Comparison of ENCODE assay signal across 12 cellular contexts in the genomic region with DNA sequence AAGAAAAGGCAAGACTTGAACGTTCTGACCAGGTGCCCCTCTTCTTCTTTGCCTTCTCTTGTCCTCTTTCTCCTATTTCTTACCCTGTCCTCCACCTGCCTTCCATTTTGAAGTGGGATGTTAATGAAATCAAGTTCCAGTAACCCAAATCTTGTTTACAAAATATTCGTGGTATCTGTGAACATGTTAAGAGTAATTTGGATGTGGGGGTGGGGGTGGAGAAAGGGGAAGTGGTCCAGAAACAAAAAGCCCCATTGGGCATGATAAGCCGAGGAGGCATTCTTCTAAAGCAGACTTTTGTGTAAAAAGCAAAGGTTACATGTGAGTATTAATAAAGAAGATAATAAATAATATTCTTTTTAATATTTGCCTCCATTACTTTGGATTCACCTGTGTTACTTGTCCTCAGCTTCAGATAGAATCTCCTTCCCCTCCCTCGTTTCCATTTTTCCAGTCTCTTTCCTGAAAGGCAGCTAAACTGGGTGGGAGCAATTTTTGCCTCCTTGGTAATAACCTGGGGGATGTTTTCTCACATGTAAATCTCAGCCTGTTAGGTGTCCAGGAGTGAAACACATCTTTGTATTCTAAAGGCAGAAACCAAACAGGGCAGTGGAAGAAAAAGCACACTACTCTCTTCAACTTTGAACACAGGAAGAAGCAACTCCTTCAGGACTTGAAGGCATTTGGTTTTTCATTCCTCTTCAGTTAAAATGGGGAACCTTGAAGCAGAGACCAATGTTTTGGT. TPM values are rescaled to one million over a fixed set of nuclear protein-coding genes. Genes with fewer than 3 reads are reported as not detected.
DNase-seq lines count a peak whose midpoint lies in the region; ATAC-seq, FAIRE-seq and TF ChIP-seq lines count a peak whose summit lies in the region.
"Had no signal": no experiment of that assay in that cellular context is flagged by ENCODE, and none has a peak within 500 bp of the region (broad histone marks: within the 10 kb centered on the region; RNA-seq: fewer than 3 reads in every experiment).

No MANE protein-coding gene starts in this region.

- H3K4me3 Mint-ChIP-seq in activated CD4-positive, alpha-beta T cell treated with anti-CD3 and anti-CD28 coated beads, Interleukin-2, amount 10 ng/mL, durations not matched to agents 24 days and 14 days, result peak overlapping the region; percentile 69
- H3K4me3 Mint-ChIP-seq in progenitor cell of endocrine pancreas (ENCODE audit: low read depth), result peak overlapping the region; percentile 54

- TSS peak; percentile 27 for BruUV-seq in K562 (replicated peaks; lab: Mats Ljungman, UMichigan)

- H3K27me3 ChIP-seq in K562 (ENCODE audit: control insufficient read depth in 2 of 2, insufficient read depth in 2 of 2, low read length in 2 of 2), result no peaks in the 10 kb centered on the region

- no peaks in the 10 kb centered on the region for H3K9me3 Mint-ChIP-seq in activated CD4-positive, alpha-beta T cell treated with anti-CD3 and anti-CD28 coated beads, Interleukin-2, amount 10 ng/mL, durations not matched to agents 24 days and 14 days
- H3K9me3 Mint-ChIP-seq in progenitor cell of endocrine pancreas (ENCODE audit: low read depth), result no peaks in the 10 kb centered on the region

- H3K9ac ChIP-seq in K562 (ENCODE audit: insufficient read depth in 1 of 2, low read depth in 2 of 2, low read length in 2 of 2), result peak overlapping the region in 1 of 2 experiments; percentile 63; a peak in 2 of 4 replicates

- 7% methylated on average over 4 of the region's 4 CpGs for WGBS in K562 (ENCODE audit: insufficient coverage, low coverage, missing lambda C conversion rate)

- POLR2A ChIA-PET in K562 (lab: Yijun Ruan, JAX), result interaction anchor here (0.6 to 1.5 kb wide), 6 partner anchors 11 to 557 kb away, joined by 3 to 6 read pairs (median 4); no protein-coding TSS in a partner anchor

- no peak overlapping the region for H3K4me3 ChIP-seq in NB4 (ENCODE audit: low read depth, low read length)
- peak overlapping the region; percentile 17 for H3K4me3 ChIP-seq in K562
- H3K4me3 ChIP-seq: sigmoid colon had no signal

- H3K79me2 ChIP-seq in K562 (ENCODE audit: control insufficient read depth, insufficient read depth, low read length), result peaks cover 87% of the 10 kb centered on the region

- ATAC-seq in K562 (no peak), GM21447 (IDR thresholded peaks at IDR 0.05; ENCODE audit: unreplicated experiment) (no peak)

- H3K4me1 ChIP-seq in K562 (replicated peaks in 1 of 2; ENCODE audit: control insufficient read depth in 2 of 2, insufficient read depth in 2 of 2, low read length in 2 of 2), result peaks cover 34 to 41% of the 10 kb centered on the region in 2 experiments; a peak in 4 of 5 replicates

- no peak overlapping the region for H2AFZ ChIP-seq in K562 (ENCODE audit: low read depth, low read length)

- peak overlapping the region; percentile 34 for H3K27ac Mint-ChIP-seq in activated CD4-positive, alpha-beta T cell treated with anti-CD3 and anti-CD28 coated beads, Interleukin-2, amount 10 ng/mL, durations not matched to agents 24 days and 14 days
- no peak overlapping the region for H3K27ac Mint-ChIP-seq in progenitor cell of endocrine pancreas

- in situ Hi-C loops in K562 (cut with MboI), result no loop called here

- no peak for TF ChIP-seq RAD21 in K562 (CRISPR knock-in tag; conservative IDR thresholded peaks at IDR 0.05 in 1 of 2, IDR thresholded peaks at IDR 0.05 in 1 of 2)

- H3K9me1 ChIP-seq in K562 (ENCODE audit: control insufficient read depth, insufficient read depth, low read length), result no peaks in the 10 kb centered on the region

- peaks cover 7% of the 10 kb centered on the region for H3K9me3 ChIP-seq in K562 (replicated peaks; ENCODE audit: control insufficient read depth, insufficient read depth, low read depth, low read length)
- H3K9me3 ChIP-seq: sigmoid colon had no signal

- peak overlapping the region; percentile 92 for H3K4me2 ChIP-seq in K562 (ENCODE audit: insufficient read depth, low read length)

- DNase-seq in activated CD4-positive, alpha-beta T cell treated with anti-CD3 and anti-CD28 coated beads, Interleukin-2, amount 10 ng/mL, durations not matched to agents 24 days and 14 days, result no peak
- no peak for DNase-seq in activated CD4-positive, alpha-beta T cell treated with anti-CD3 and anti-CD28 coated beads, Interleukin-2, amount 50 U/mL, for 4 hours
- DNase-seq in NB4 (ENCODE audit: low read depth), result peak; percentile 55
- peak in 1 of 4 experiments; percentile 42 for DNase-seq in K562 (ENCODE audit: extremely low read depth in 1 of 4, low spot score in 3 of 4)
- no peak for DNase-seq in progenitor cell of endocrine pancreas (ENCODE audit: low spot score, unreplicated experiment)
- DNase-seq in SW480 (ENCODE audit: low spot score), result no peak
- no peak for DNase-seq in caudate nucleus (lab: John Stamatoyannopoulos, UW)
- DNase-seq: activated gamma-delta T cell treated with Interleukin-2 at 50 U/mL for 16 hours, NCI-H1105, NCI-H748 treated with DMSO at 0.1 percent for 48 hours, sigmoid colon had no signal

- peaks cover 5% of the 10 kb centered on the region for H3K36me3 Mint-ChIP-seq in activated CD4-positive, alpha-beta T cell treated with anti-CD3 and anti-CD28 coated beads, Interleukin-2, amount 10 ng/mL, durations not matched to agents 24 days and 14 days (ENCODE audit: low read depth)
- H3K36me3 Mint-ChIP-seq in progenitor cell of endocrine pancreas (ENCODE audit: insufficient read depth), result peaks cover 3% of the 10 kb centered on the region

- H3K4me1 Mint-ChIP-seq in activated CD4-positive, alpha-beta T cell treated with anti-CD3 and anti-CD28 coated beads, Interleukin-2, amount 10 ng/mL, durations not matched to agents 24 days and 14 days, result peaks cover 24% of the 10 kb centered on the region
- H3K4me1 Mint-ChIP-seq in progenitor cell of endocrine pancreas (ENCODE audit: low read depth), result peaks cover 32% of the 10 kb centered on the region

- no peak for TF ChIP-seq CTCF in NB4 (IDR thresholded peaks at IDR 0.05; ENCODE audit: low read depth, low read length)
- no peak for TF ChIP-seq CTCF in K562 (IDR thresholded peaks at IDR 0.05 in 2 of 3, conservative IDR thresholded peaks at IDR 0.05 in 1 of 3; ENCODE audit: insufficient read depth in 2 of 3, low read depth in 1 of 3, low read length in 3 of 3)
- no peak for TF ChIP-seq CTCF in progenitor cell of endocrine pancreas (IDR thresholded peaks at IDR 0.05; ENCODE audit: unreplicated experiment)

- H3K27ac ChIP-seq in K562 (ENCODE audit: extremely low read depth, low read depth, low read length) (peak overlapping the region; percentile 40), caudate nucleus (ENCODE audit: low read depth, low read length) (no peak overlapping the region)
- H3K27ac ChIP-seq: sigmoid colon had no signal

- TF ChIP-seq POLR2A in NB4 (IDR thresholded peaks at IDR 0.05; ENCODE audit: extremely low read depth, insufficient read length) (no peak), K562 (conservative IDR thresholded peaks at IDR 0.05) (no peak; the same call in 1 of the 2 replicates)

- H4K20me1 ChIP-seq in K562 (replicated peaks; ENCODE audit: control insufficient read depth, insufficient read depth, low read length), result 0 out of 2 replicates have a peak, but pooled peaks cover 4% of the 10 kb centered on the region

- peaks cover 12% of the 10 kb centered on the region for H3K27me3 Mint-ChIP-seq in activated CD4-positive, alpha-beta T cell treated with anti-CD3 and anti-CD28 coated beads, Interleukin-2, amount 10 ng/mL, durations not matched to agents 24 days and 14 days
- peaks cover 20% of the 10 kb centered on the region for H3K27me3 Mint-ChIP-seq in progenitor cell of endocrine pancreas

- TF ChIP-seq EP300 in K562 (IDR thresholded peaks at IDR 0.05; ENCODE audit: low read length), result no peak

- peaks cover 22% of the 10 kb centered on the region; the same call in 2 of the 3 replicates for H3K36me3 ChIP-seq in K562 (ENCODE audit: control insufficient read depth, insufficient read depth, low read length)
- H3K36me3 ChIP-seq: sigmoid colon had no signal

- intact Hi-C loops in activated CD4-positive, alpha-beta T cell treated with anti-CD3 and anti-CD28 coated beads, Interleukin-2, amount 10 ng/mL, durations not matched to agents 24 days and 14 days (cut with micrococcal nuclease), result loop anchor here (1.0 to 10.0 kb wide), 6 partner anchors 43 to 522 kb away; no protein-coding TSS in a partner anchor
- intact Hi-C loops in K562 (cut with micrococcal nuclease), result loop anchor here (5.0 kb wide), 2 partner anchors 60 to 225 kb away; no protein-coding TSS in a partner anchor

- peak; percentile 75 for FAIRE-seq in K562 (lab: Jason Lieb, UNC)

- CTCF ChIA-PET in K562 (lab: Yijun Ruan, JAX; ENCODE audit: low intra/inter-chr PET ratio), result no interaction called here

TF ChIP-seq in K562, 482 proteins besides CTCF, POLR2A, EP300 and RAD21 (continues in another document):
- no peak for TF ChIP-seq MTA2 (IDR thresholded peaks at IDR 0.05; ENCODE audit: low read depth)

RNA-seq across cellular contexts. Expression of a gene that starts 3.2 kb away (rescaled TPM):
- total RNA-seq in activated CD4-positive, alpha-beta T cell treated with anti-CD3 and anti-CD28 coated beads, Interleukin-2, amount 10 ng/mL, durations not matched to agents 24 days and 14 days, result 6.1 and 6.4 TPM in 2 replicates
- total RNA-seq in K562 (2011; cell fraction: chromatin; rRNA removed; ENCODE audit: low replicate concordance), result 15.4 and 34.1 TPM in 2 replicates
- 40.4 and 52.0 TPM in 2 replicates for total RNA-seq in K562 (2011; cell fraction: nucleolus; rRNA removed)
- 27.5 and 32.1 TPM in 2 replicates for total RNA-seq in K562 (2011; cell fraction: nucleoplasm; rRNA removed)
- 27.3 and 28.5 TPM in 2 replicates for total RNA-seq in K562 (2014; rRNA removed)
- 10.6 and 10.7 TPM in 2 replicates for total RNA-seq in K562 (2014; rRNA removed; fragmentation: Illumina TruSeq; extraction: Trizol)
- 13.9 and 14.7 TPM in 2 replicates for total RNA-seq in K562 (2015; rRNA removed; fragmentation: Illumina TruSeq; extraction: Trizol)
- 55.1 and 60.3 TPM in 2 replicates for total RNA-seq in K562 (2021)
- 8.0 and 13.7 TPM in 2 replicates for polyA plus RNA-seq in K562 (2011; rRNA removed)
- 10.9 and 33.4 TPM in 2 replicates for polyA plus RNA-seq in K562 (2011; cell fraction: cytosol; rRNA removed)
- polyA plus RNA-seq in K562 (2011; cell fraction: nucleus; rRNA removed), result 19.2 and 52.4 TPM in 2 replicates
- 25.3 and 34.2 TPM in 2 replicates for polyA plus RNA-seq in K562 (2012)
- polyA plus RNA-seq in K562 (2014; fragmentation: Illumina TruSeq; extraction: Trizol), result 16.5 and 19.2 TPM in 2 replicates
- 1 to 10 TPM; 3.4 to 3.7 TPM for polyA plus RNA-seq in K562 (2014; fragmentation: Nextera tagmentation; extraction: Ambion mirVana)
- 32.6 and 36.4 TPM in 2 replicates for polyA plus RNA-seq in K562 (2014; rRNA removed)
- polyA minus RNA-seq in K562 (2011; rRNA and poly(A)+ RNA removed), result 4.3 and 8.8 TPM in 2 replicates
- polyA minus RNA-seq in K562 (2011; cell fraction: cytosol; rRNA and poly(A)+ RNA removed), result 17.7 and 18.6 TPM in 2 replicates
- polyA minus RNA-seq in K562 (2011; cell fraction: nucleus; rRNA and poly(A)+ RNA removed), result 21.2 and 23.4 TPM in 2 replicates
- 10.8 and 13.2 TPM in 2 replicates for total RNA-seq in progenitor cell of endocrine pancreas
